ENCODE assay signal across 9 cellular contexts in the genomic region with DNA sequence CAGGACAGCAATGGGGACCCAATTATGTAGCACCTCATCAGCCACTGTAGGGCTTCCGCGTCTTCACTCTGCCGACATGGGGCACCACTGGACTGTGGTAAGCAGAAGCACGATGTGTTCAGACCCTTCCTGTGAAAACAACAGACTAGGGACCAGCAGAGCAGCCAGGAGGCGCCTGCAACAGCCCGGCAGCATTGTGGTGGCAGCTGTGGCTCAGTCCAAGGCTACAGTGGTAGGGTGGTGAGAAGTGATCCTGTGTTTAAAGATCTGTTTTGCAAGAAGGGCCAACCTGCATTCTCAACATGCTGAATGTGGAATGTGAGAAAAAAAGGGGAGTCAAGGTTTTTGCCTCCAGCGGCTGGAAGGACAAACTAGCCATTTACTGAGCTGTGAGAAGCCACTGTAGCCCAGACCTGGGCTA.
A peak's percentile ranks its signal among the peaks of the same experiment; 100 is the strongest.
DNase-seq lines count a peak whose midpoint lies in the region; ATAC-seq and TF ChIP-seq lines count a peak whose summit lies in the region.
"Had no signal": no experiment of that assay in that cellular context is flagged by ENCODE, and none has a peak within 500 bp of the region (broad histone marks: within the 10 kb centered on the region; RNA-seq: fewer than 3 reads in every experiment).

No MANE protein-coding gene starts in this region.

- H3K4me1 Mint-ChIP-seq in T-cell, result peaks cover 68 to 90% (median 86%) of the 10 kb centered on the region in 3 donors

- no peaks in the 10 kb centered on the region for H3K36me3 Mint-ChIP-seq in T-cell

- peaks cover 0 to 16% of the 10 kb centered on the region in 2 donors for H3K27me3 Mint-ChIP-seq in T-cell

- H3K9me3 ChIP-seq in liver (ENCODE audit: control insufficient read depth in 4 of 4, low read length in 3 of 4), result no peaks in the 10 kb centered on the region
- no peaks in the 10 kb centered on the region for H3K9me3 ChIP-seq in uterus
- H3K9me3 ChIP-seq: prostate gland had no signal

- intact Hi-C loops in Right ventricle myocardium inferior (cut with DNase I), result no loop called here
- intact Hi-C loops in left cardiac atrium (cut with DNase I), result loop anchor here in 1 of 2 donors (5.0 to 10.0 kb wide), 2 partner anchors 53 to 75 kb away; no protein-coding TSS in a partner anchor
- intact Hi-C loops in uterus (cut with DNase I; ENCODE audit: low total_unique reads), result no loop called here

- CTCF ChIA-PET in T-cell (lab: Charles Lee), result no interaction called here

- no peak for TF ChIP-seq POLR2A in uterus (IDR thresholded peaks at IDR 0.05)

- H3K27me3 ChIP-seq in liver (ENCODE audit: control insufficient read depth in 4 of 4, insufficient read depth in 4 of 4, low read length in 3 of 4), result peaks cover 0 to 3% (median 0%) of the 10 kb centered on the region in 4 donors
- H3K27me3 ChIP-seq in uterus, result no peaks in the 10 kb centered on the region

- POLR2A ChIA-PET in T-cell (lab: Charles Lee), result no interaction called here

- H3K36me3 ChIP-seq in liver (ENCODE audit: control insufficient read depth in 4 of 4, insufficient read depth in 3 of 4, low read depth in 1 of 4, low read length in 3 of 4) (no peaks in the 10 kb centered on the region), uterus (no peaks in the 10 kb centered on the region)
- H3K36me3 ChIP-seq: prostate gland had no signal

- H3K27ac ChIP-seq in liver (ENCODE audit: low read depth in 1 of 2, low read length in 2 of 2), result no peak overlapping the region
- H3K27ac ChIP-seq in uterus, result peak overlapping the region; percentile 79 to 97
- H3K27ac ChIP-seq: prostate gland had no signal

- H3K9ac ChIP-seq in liver (ENCODE audit: low read depth in 1 of 2, low read length in 2 of 2), result no peak overlapping the region

- WGBS in liver, result 58% methylated on average over 7 of the region's 7 CpGs

- DNase-seq in Right ventricle myocardium inferior (ENCODE audit: missing footprints), result peak; percentile 76
- DNase-seq in left cardiac atrium, result no peak
- DNase-seq in T-cell, result peak in 5 of 34 experiments; percentile 4 to 36 (median 26)
- DNase-seq in uterus, result no peak
- DNase-seq in HK-2 (ENCODE audit: unreplicated experiment), result no peak

- H3K4me3 ChIP-seq in liver (ENCODE audit: low read depth in 1 of 3, low read length in 3 of 3), result no peak overlapping the region
- no peak overlapping the region for H3K4me3 ChIP-seq in uterus
- H3K4me3 ChIP-seq: prostate gland had no signal

- no peaks in the 10 kb centered on the region for H3K9me3 Mint-ChIP-seq in T-cell

- H3K4me1 ChIP-seq in liver (ENCODE audit: control insufficient read depth in 4 of 4, insufficient read depth in 4 of 4, low read length in 3 of 4) (peaks cover 0 to 2% (median 0%) of the 10 kb centered on the region in 4 donors), uterus (peaks cover 21% of the 10 kb centered on the region in 2 donors)
- H3K4me1 ChIP-seq: prostate gland had no signal

- ATAC-seq in Right ventricle myocardium inferior, result no peak
- ATAC-seq in left cardiac atrium, result no peak
- ATAC-seq in T-cell (replicated peaks in 1 of 4), result no peak
- no peak for ATAC-seq in GM19463 (IDR thresholded peaks at IDR 0.05; ENCODE audit: unreplicated experiment)
- ATAC-seq in HG02623 (IDR thresholded peaks at IDR 0.05; ENCODE audit: unreplicated experiment), result no peak

- H3K27ac Mint-ChIP-seq in T-cell, result peak overlapping the region; percentile 33 to 60

- TF ChIP-seq CTCF in liver (IDR thresholded peaks at IDR 0.05; ENCODE audit: low read depth, low read length, missing input control) (no peak), uterus (IDR thresholded peaks at IDR 0.05) (no peak)

- peak overlapping the region in 1 of 3 donors; percentile 5 for H3K4me3 Mint-ChIP-seq in T-cell

- TF ChIP-seq RAD21 in liver (IDR thresholded peaks at IDR 0.05), result peak; percentile 28 to 41

TF ChIP-seq in liver, 16 proteins besides CTCF, POLR2A, EP300 and RAD21:
- TF ChIP-seq TAF1 (conservative IDR thresholded peaks at IDR 0.05), result no peak
- TF ChIP-seq HNF4G (IDR thresholded peaks at IDR 0.05), result no peak
- TF ChIP-seq, protein P1, sequence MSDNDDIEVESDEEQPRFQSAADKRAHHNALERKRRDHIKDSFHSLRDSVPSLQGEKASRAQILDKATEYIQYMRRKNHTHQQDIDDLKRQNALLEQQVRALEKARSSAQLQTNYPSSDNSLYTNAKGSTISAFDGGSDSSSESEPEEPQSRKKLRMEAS (IDR thresholded peaks at IDR 0.05), result no peak
- no peak for TF ChIP-seq GABPA (IDR thresholded peaks at IDR 0.05 in 1 of 2, conservative IDR thresholded peaks at IDR 0.05 in 1 of 2)
- no peak for TF ChIP-seq FOXA2 (IDR thresholded peaks at IDR 0.05)
- TF ChIP-seq HNF4A (conservative IDR thresholded peaks at IDR 0.05), result no peak
- no peak for TF ChIP-seq JUND (IDR thresholded peaks at IDR 0.05)
- TF ChIP-seq, protein P2, sequence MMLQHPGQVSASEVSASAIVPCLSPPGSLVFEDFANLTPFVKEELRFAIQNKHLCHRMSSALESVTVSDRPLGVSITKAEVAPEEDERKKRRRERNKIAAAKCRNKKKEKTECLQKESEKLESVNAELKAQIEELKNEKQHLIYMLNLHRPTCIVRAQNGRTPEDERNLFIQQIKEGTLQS (IDR thresholded peaks at IDR 0.05), result no peak
- no peak for TF ChIP-seq RXRA (IDR thresholded peaks at IDR 0.05)
- TF ChIP-seq FOXA1 (IDR thresholded peaks at IDR 0.05), result no peak

Comparison
In these comparisons a context has a peak if more than half of its experiments do, and no peak if none do; other contexts are left out.
1. H3K27ac ChIP-seq: peak in uterus (2 of 2); none in liver (0 of 2).